8 cellular contexts compared by ENCODE assay signal in genomic region chr1:61740970-61741681, GRCh38. TPM values are rescaled to one million over a fixed set of nuclear protein-coding genes. Genes with fewer than 3 reads are reported as not detected.
A peak's percentile ranks its signal among the peaks of the same experiment; 100 is the strongest.
DNase-seq lines count a peak whose midpoint lies in the region; ATAC-seq and TF ChIP-seq lines count a peak whose summit lies in the region.
"Not testable (repeated sequence)": the region's sequence is repeated elsewhere in the genome, so short reads cannot be mapped to it uniquely, and the experiment has no call there.

No MANE protein-coding gene starts in this region.

- peaks cover 25% of the 10 kb centered on the region for H3K4me1 Mint-ChIP-seq in activated T-helper 1 cell treated with anti-CD3 and anti-CD28 coated beads, Interleukin-12 subunit alpha, Interleukin-12 subunit beta, Interleukin-2, Interleukin-4 antibody, amounts not matched to agents 30 ng/mL and 10 ng/mL and 1 ng/mL, durations not matched to agents 14 hours and 24 hours and 36 hours (ENCODE audit: low read depth)
- peaks cover 10 to 13% of the 10 kb centered on the region in 2 donors for H3K4me1 Mint-ChIP-seq in natural killer cell treated with Interleukin-12 subunit alpha and Interleukin-12 subunit beta and Interleukin-15 and Interleukin-18, amount 100 ng/mL, for 72 hours (ENCODE audit: low read depth in 2 of 2)
- peaks cover 21% of the 10 kb centered on the region for H3K4me1 Mint-ChIP-seq in stimulated activated memory B cell treated with anti-CD40 and anti-IgM and Interleukin-4, amounts not matched to agents 10 μg/mL and 1 μg/mL and 100 μg/mL, for 72 hours

- not testable (repeated sequence) for H3K27ac Mint-ChIP-seq in activated T-helper 1 cell treated with anti-CD3 and anti-CD28 coated beads, Interleukin-12 subunit alpha, Interleukin-12 subunit beta, Interleukin-2, Interleukin-4 antibody, amounts not matched to agents 30 ng/mL and 10 ng/mL and 1 ng/mL, durations not matched to agents 14 hours and 24 hours and 36 hours
- H3K27ac Mint-ChIP-seq in natural killer cell treated with Interleukin-12 subunit alpha and Interleukin-12 subunit beta and Interleukin-15 and Interleukin-18, amount 100 ng/mL, for 72 hours: peak overlapping the region; percentile 69 to 90
- peak overlapping the region; percentile 80 for H3K27ac Mint-ChIP-seq in stimulated activated memory B cell treated with anti-CD40 and anti-IgM and Interleukin-4, amounts not matched to agents 10 μg/mL and 1 μg/mL and 100 μg/mL, for 72 hours

- H4K20me1 ChIP-seq in hepatocyte (ENCODE audit: insufficient read depth, poor library complexity, severe bottlenecking): not testable (repeated sequence)

- intact Hi-C loops in activated T-helper 1 cell treated with anti-CD3 and anti-CD28 coated beads, Interleukin-12 subunit alpha, Interleukin-12 subunit beta, Interleukin-2, Interleukin-4 antibody, amounts not matched to agents 30 ng/mL and 10 ng/mL and 1 ng/mL, durations not matched to agents 14 hours and 24 hours and 36 hours (cut with micrococcal nuclease); dorsolateral prefrontal cortex (cut with DNase I): not testable (repeated sequence)

- H3K9me2 ChIP-seq in hepatocyte (replicated peaks; ENCODE audit: insufficient read depth): not testable (repeated sequence)

- peak overlapping the region; percentile 92 for H3K4me3 Mint-ChIP-seq in activated T-helper 1 cell treated with anti-CD3 and anti-CD28 coated beads, Interleukin-12 subunit alpha, Interleukin-12 subunit beta, Interleukin-2, Interleukin-4 antibody, amounts not matched to agents 30 ng/mL and 10 ng/mL and 1 ng/mL, durations not matched to agents 14 hours and 24 hours and 36 hours
- peak overlapping the region; percentile 97 for H3K4me3 Mint-ChIP-seq in natural killer cell treated with Interleukin-12 subunit alpha and Interleukin-12 subunit beta and Interleukin-15 and Interleukin-18, amount 100 ng/mL, for 72 hours
- peak overlapping the region; percentile 90 for H3K4me3 Mint-ChIP-seq in stimulated activated memory B cell treated with anti-CD40 and anti-IgM and Interleukin-4, amounts not matched to agents 10 μg/mL and 1 μg/mL and 100 μg/mL, for 72 hours

- CTCF ChIA-PET in BJ (lab: Yijun Ruan, JAX): not testable (repeated sequence)

- not testable (repeated sequence) for H3K27me3 ChIP-seq in BJ (ENCODE audit: control insufficient read depth, insufficient read depth, low read length); RWPE2 (ENCODE audit: insufficient read depth, poor library complexity, severe bottlenecking); dorsolateral prefrontal cortex; hepatocyte

- peak overlapping the region; percentile 81 for H3K4me2 ChIP-seq in hepatocyte

- H3K27me3 Mint-ChIP-seq in activated T-helper 1 cell treated with anti-CD3 and anti-CD28 coated beads, Interleukin-12 subunit alpha, Interleukin-12 subunit beta, Interleukin-2, Interleukin-4 antibody, amounts not matched to agents 30 ng/mL and 10 ng/mL and 1 ng/mL, durations not matched to agents 14 hours and 24 hours and 36 hours (ENCODE audit: insufficient read depth); natural killer cell treated with Interleukin-12 subunit alpha and Interleukin-12 subunit beta and Interleukin-15 and Interleukin-18, amount 100 ng/mL, for 72 hours; stimulated activated memory B cell treated with anti-CD40 and anti-IgM and Interleukin-4, amounts not matched to agents 10 μg/mL and 1 μg/mL and 100 μg/mL, for 72 hours: not testable (repeated sequence)

- H3K9me3 ChIP-seq in RWPE2 (ENCODE audit: severe bottlenecking); hepatocyte (ENCODE audit: low read depth): not testable (repeated sequence)

- peak overlapping the region; percentile 78; the same call in 1 of the 2 replicates for H3K4me3 ChIP-seq in BJ (ENCODE audit: low read depth, low read length)
- H3K4me3 ChIP-seq in HFF-Myc (replicated peaks; ENCODE audit: low read depth, low read length): peak overlapping the region; percentile 55
- H3K4me3 ChIP-seq in RWPE2 (ENCODE audit: severe bottlenecking): peak overlapping the region; percentile 90
- peak overlapping the region in 53 of 59 donors; percentile 58 to 96 (median 86) for H3K4me3 ChIP-seq in dorsolateral prefrontal cortex
- peak overlapping the region; percentile 78 for H3K4me3 ChIP-seq in hepatocyte

- not testable (repeated sequence) for H3K36me3 Mint-ChIP-seq in activated T-helper 1 cell treated with anti-CD3 and anti-CD28 coated beads, Interleukin-12 subunit alpha, Interleukin-12 subunit beta, Interleukin-2, Interleukin-4 antibody, amounts not matched to agents 30 ng/mL and 10 ng/mL and 1 ng/mL, durations not matched to agents 14 hours and 24 hours and 36 hours (ENCODE audit: low read depth); natural killer cell treated with Interleukin-12 subunit alpha and Interleukin-12 subunit beta and Interleukin-15 and Interleukin-18, amount 100 ng/mL, for 72 hours; stimulated activated memory B cell treated with anti-CD40 and anti-IgM and Interleukin-4, amounts not matched to agents 10 μg/mL and 1 μg/mL and 100 μg/mL, for 72 hours

- POLR2A ChIA-PET in BJ (lab: Charles Lee): not testable (repeated sequence)

- not testable (repeated sequence) for H3K36me3 ChIP-seq in BJ (ENCODE audit: control insufficient read depth, insufficient read depth, low read length); RWPE2 (ENCODE audit: low read depth); hepatocyte (replicated peaks; ENCODE audit: insufficient read depth, low read depth)

- H3K27ac ChIP-seq in RWPE2 (ENCODE audit: poor library complexity, severe bottlenecking) (peak overlapping the region; percentile 89), dorsolateral prefrontal cortex (peak overlapping the region in 42 of 59 donors; percentile 72 to 98 (median 94)), hepatocyte (peak overlapping the region; percentile 99)

- not testable (repeated sequence) for TF ChIP-seq CTCF in BJ (IDR thresholded peaks at IDR 0.05; ENCODE audit: insufficient read depth, low read depth, low read length); HFF-Myc (IDR thresholded peaks at IDR 0.05; ENCODE audit: low read depth, low read length, missing control alignments); RWPE2 (IDR thresholded peaks at IDR 0.05; ENCODE audit: poor library complexity, severe bottlenecking); dorsolateral prefrontal cortex (IDR thresholded peaks at IDR 0.05 in 54 of 56, conservative IDR thresholded peaks at IDR 0.05 in 2 of 56; ENCODE audit: low read depth in 1 of 56, partially characterized antibody in 56 of 56); hepatocyte (IDR thresholded peaks at IDR 0.05; ENCODE audit: poor library complexity)

- H2AFZ ChIP-seq in hepatocyte: peak overlapping the region; percentile 83

- 90% methylated on average over 18 of the region's 18 CpGs for WGBS in hepatocyte (ENCODE audit: low lambda C conversion rate, missing lambda C conversion rate)

- not testable (repeated sequence) for ATAC-seq in RWPE2 (ENCODE audit: low read depth); natural killer cell treated with Interleukin-12 subunit alpha and Interleukin-12 subunit beta and Interleukin-15 and Interleukin-18, amount 100 ng/mL, for 72 hours; stimulated activated memory B cell treated with anti-CD40 and anti-IgM and Interleukin-4, amounts not matched to agents 10 μg/mL and 1 μg/mL and 100 μg/mL, for 72 hours

- H3K9me3 Mint-ChIP-seq in activated T-helper 1 cell treated with anti-CD3 and anti-CD28 coated beads, Interleukin-12 subunit alpha, Interleukin-12 subunit beta, Interleukin-2, Interleukin-4 antibody, amounts not matched to agents 30 ng/mL and 10 ng/mL and 1 ng/mL, durations not matched to agents 14 hours and 24 hours and 36 hours; natural killer cell treated with Interleukin-12 subunit alpha and Interleukin-12 subunit beta and Interleukin-15 and Interleukin-18, amount 100 ng/mL, for 72 hours; stimulated activated memory B cell treated with anti-CD40 and anti-IgM and Interleukin-4, amounts not matched to agents 10 μg/mL and 1 μg/mL and 100 μg/mL, for 72 hours: not testable (repeated sequence)

- not testable (repeated sequence) for DNase-seq in BJ (ENCODE audit: low read depth); HFF-Myc (ENCODE audit: extremely low read depth, low read depth); RWPE2 (ENCODE audit: low spot score); activated T-helper 1 cell treated with anti-CD3 and anti-CD28 coated beads, Interleukin-12 subunit alpha, Interleukin-12 subunit beta, Interleukin-2, Interleukin-4 antibody, amounts not matched to agents 30 ng/mL and 10 ng/mL and 1 ng/mL, durations not matched to agents 14 hours and 24 hours and 36 hours (ENCODE audit: low spot score); dorsolateral prefrontal cortex; hepatocyte (ENCODE audit: low spot score); natural killer cell treated with Interleukin-12 subunit alpha and Interleukin-12 subunit beta and Interleukin-15 and Interleukin-18, amount 100 ng/mL, for 72 hours (ENCODE audit: low spot score)

- H3K79me2 ChIP-seq in hepatocyte: peaks cover 26% of the 10 kb centered on the region

- not testable (repeated sequence) for H3K4me1 ChIP-seq in RWPE2 (ENCODE audit: insufficient read depth, poor library complexity, severe bottlenecking)
- H3K4me1 ChIP-seq in hepatocyte (ENCODE audit: insufficient read depth): peaks cover 13% of the 10 kb centered on the region

RNA-seq across cellular contexts. Expression of gene PATJ, which starts 1.2 kb away (rescaled TPM):
- polyA plus RNA-seq in BJ (2011; rRNA removed) (3.0 and 5.2 TPM in 2 replicates), hepatocyte (20.0 and 21.4 TPM in 2 replicates)
- polyA minus RNA-seq in BJ (2011; rRNA and poly(A)+ RNA removed): 10.2 and 14.6 TPM in 2 replicates
- 5.1 and 7.3 TPM in 2 replicates for total RNA-seq in activated T-helper 1 cell treated with anti-CD3 and anti-CD28 coated beads, Interleukin-12 subunit alpha, Interleukin-12 subunit beta, Interleukin-2, Interleukin-4 antibody, amounts not matched to agents 30 ng/mL and 10 ng/mL and 1 ng/mL, durations not matched to agents 14 hours and 24 hours and 36 hours
- total RNA-seq in dorsolateral prefrontal cortex (10 to 100 TPM; 12.2 to 32.2 (median 21.0) TPM), hepatocyte (43.1 and 44.8 TPM in 2 replicates)
- total RNA-seq in natural killer cell treated with Interleukin-12 subunit alpha and Interleukin-12 subunit beta and Interleukin-15 and Interleukin-18, amount 100 ng/mL, for 72 hours: 1 to 10 TPM; 3.9 to 5.8 TPM

RNA-seq across cellular contexts. Expression of gene TM2D1, which starts 16.2 kb away (rescaled TPM):
- polyA plus RNA-seq in BJ (2011; rRNA removed) (30.3 and 71.8 TPM in 2 replicates), hepatocyte (91.3 TPM in 2 replicates)
- polyA minus RNA-seq in BJ (2011; rRNA and poly(A)+ RNA removed): 12.0 and 12.6 TPM in 2 replicates
- 28.3 and 29.6 TPM in 2 replicates for total RNA-seq in activated T-helper 1 cell treated with anti-CD3 and anti-CD28 coated beads, Interleukin-12 subunit alpha, Interleukin-12 subunit beta, Interleukin-2, Interleukin-4 antibody, amounts not matched to agents 30 ng/mL and 10 ng/mL and 1 ng/mL, durations not matched to agents 14 hours and 24 hours and 36 hours
- total RNA-seq in dorsolateral prefrontal cortex (10 to 100 TPM; 28.9 to 60.5 (median 44.1) TPM), hepatocyte (101 and 109 TPM in 2 replicates)
- 10 to 100 TPM; 32.7 to 33.1 TPM for total RNA-seq in natural killer cell treated with Interleukin-12 subunit alpha and Interleukin-12 subunit beta and Interleukin-15 and Interleukin-18, amount 100 ng/mL, for 72 hours
